8 cellular contexts compared by ENCODE assay signal in the genomic region with DNA sequence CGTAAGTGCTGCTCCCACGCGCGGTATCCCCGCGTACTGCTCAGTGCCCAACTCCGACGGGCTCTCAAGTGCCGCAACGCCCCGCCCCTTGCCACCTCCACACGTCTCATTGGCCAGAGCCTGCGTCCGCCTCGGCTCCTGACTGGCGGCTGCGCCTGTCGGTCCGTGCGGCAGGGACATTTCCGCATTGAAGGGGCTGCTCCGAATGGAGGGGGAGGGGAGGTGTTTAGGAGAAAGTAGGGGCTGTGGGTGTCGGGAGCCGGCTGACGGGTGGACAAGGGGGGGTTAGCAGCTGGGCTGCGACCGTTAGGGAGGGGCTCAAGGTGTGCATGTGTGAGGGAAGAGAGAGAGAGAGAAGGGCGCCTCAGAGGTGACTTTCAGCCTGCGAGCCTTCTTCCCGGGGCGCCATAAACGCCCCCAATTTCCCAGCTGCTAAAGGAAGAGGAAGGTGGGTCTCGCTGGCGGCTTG. TPM values are rescaled to one million over a fixed set of nuclear protein-coding genes. Genes with fewer than 3 reads are reported as not detected.
A peak's percentile ranks its signal among the peaks of the same experiment; 100 is the strongest.
DNase-seq lines count a peak whose midpoint lies in the region; ATAC-seq and TF ChIP-seq lines count a peak whose summit lies in the region.

No MANE protein-coding gene starts in this region.

- ATAC-seq in GM18499 (IDR thresholded peaks at IDR 0.05; ENCODE audit: insufficient read depth, unreplicated experiment) (peak; percentile 75), HG02938 (IDR thresholded peaks at IDR 0.05; ENCODE audit: unreplicated experiment) (peak; percentile 91), T-helper 17 cell (peak; percentile 90), left ventricle myocardium superior (peak; percentile 92)

- H3K36me3 Mint-ChIP-seq in T-helper 17 cell (ENCODE audit: low read depth), result no peaks in the 10 kb centered on the region

- DNase-seq in NCI-H1694 treated with DMSO at 0.1 percent for 48 hours (lab: John Stamatoyannopoulos, UW) (peak; percentile 94), T-helper 17 cell (peak; percentile 95 to 97 (median 95)), left ventricle myocardium superior (peak; percentile 99), prostate gland (ENCODE audit: low spot score) (peak; percentile 99)

- TF ChIP-seq CTCF in prostate gland (IDR thresholded peaks at IDR 0.05), result peak in 1 of 4 experiments; percentile 19

- intact Hi-C loops in left ventricle myocardium superior (cut with micrococcal nuclease), result no loop called here
- intact Hi-C loops in prostate gland (cut with DNase I), result no loop called here

- H3K4me3 ChIP-seq in prostate gland (peak overlapping the region; percentile 58 to 93), urinary bladder (ENCODE audit: low read depth, low read length) (peak overlapping the region; percentile 70)

- TF ChIP-seq POLR2A in prostate gland (IDR thresholded peaks at IDR 0.05), result peak; percentile 100

- H3K27me3 ChIP-seq in prostate gland (replicated peaks; ENCODE audit: insufficient read depth), result no peaks in the 10 kb centered on the region

- H3K36me3 ChIP-seq in prostate gland (no peaks in the 10 kb centered on the region), urinary bladder (ENCODE audit: insufficient read depth) (no peaks in the 10 kb centered on the region)

- peak overlapping the region; percentile 94 for H3K27ac ChIP-seq in angular gyrus (ENCODE audit: low read depth, low read length)
- peak overlapping the region; percentile 89 to 94 for H3K27ac ChIP-seq in prostate gland
- H3K27ac ChIP-seq in urinary bladder (ENCODE audit: low read depth), result peak overlapping the region; percentile 93

- peaks cover 45% of the 10 kb centered on the region for H3K4me1 Mint-ChIP-seq in T-helper 17 cell

- peak overlapping the region; percentile 97 for H3K27ac Mint-ChIP-seq in T-helper 17 cell

- under 1% methylated on average over 34 of the region's 34 CpGs for whole genome bisulfite sequencing in prostate gland
- WGBS in urinary bladder, result under 1% methylated on average over 34 of the region's 34 CpGs

- H3K4me1 ChIP-seq in prostate gland (replicated peaks) (no peaks in the 10 kb centered on the region), urinary bladder (ENCODE audit: insufficient read depth) (peaks cover 2% of the 10 kb centered on the region)

- no peaks in the 10 kb centered on the region for H3K27me3 Mint-ChIP-seq in T-helper 17 cell

- no peaks in the 10 kb centered on the region for H3K9me3 ChIP-seq in T-helper 17 cell (ENCODE audit: control insufficient read depth, low read length, poor library complexity, severe bottlenecking)
- no peaks in the 10 kb centered on the region for H3K9me3 ChIP-seq in prostate gland

- peak overlapping the region; percentile 99 for H3K4me3 Mint-ChIP-seq in T-helper 17 cell

RNA-seq across cellular contexts. Expression of gene UGP2, which starts 0.9 kb away (rescaled TPM):
- total RNA-seq in T-helper 17 cell, result 10 to 100 TPM; 68.7 to 82.7 TPM
- total RNA-seq in left ventricle myocardium superior, result 368 TPM
- total RNA-seq in prostate gland, result 10 to 100 TPM; 57.3 to 68.6 TPM
- 158 TPM for total RNA-seq in urinary bladder
- polyA plus RNA-seq in urinary bladder, result 134 TPM

Comparison
In these comparisons a context has a peak if more than half of its experiments do, and no peak if none do; other contexts are left out.
1. Peak in every context shown above with its lines: DNase-seq, ATAC-seq, H3K4me3 ChIP-seq and H3K27ac ChIP-seq.